19 cellular contexts compared by ENCODE assay signal in the genomic region with DNA sequence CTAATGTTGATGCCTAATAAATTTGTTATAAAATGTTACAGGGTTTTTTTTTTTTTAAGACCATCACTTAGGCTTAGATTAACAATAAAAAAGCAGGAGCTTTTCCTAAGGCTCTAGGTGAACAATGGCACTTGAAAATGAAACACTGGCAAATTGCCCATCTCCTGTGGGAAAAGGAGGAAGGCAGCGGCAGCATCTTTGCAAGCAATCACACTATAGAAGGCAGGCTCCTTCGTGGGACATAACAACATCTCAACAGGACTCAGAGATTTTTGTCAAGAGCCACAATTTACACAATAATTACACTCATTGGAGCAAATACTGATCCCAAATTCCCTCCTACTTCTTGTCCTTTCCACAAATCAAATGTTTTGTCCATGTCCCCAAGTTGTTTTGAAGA.
A peak's percentile ranks its signal among the peaks of the same experiment; 100 is the strongest.
DNase-seq lines count a peak whose midpoint lies in the region; ATAC-seq and TF ChIP-seq lines count a peak whose summit lies in the region.
"Had no signal": no experiment of that assay in that cellular context is flagged by ENCODE, and none has a peak within 500 bp of the region (broad histone marks: within the 10 kb centered on the region; RNA-seq: fewer than 3 reads in every experiment).

No MANE protein-coding gene starts in this region.

- H3K4me1 ChIP-seq in GM23338 (ENCODE audit: insufficient read depth): peaks cover 28% of the 10 kb centered on the region
- H3K4me1 ChIP-seq: foreskin keratinocyte, suprapubic skin had no signal

- peak; percentile 95 for ATAC-seq in GM23338
- no peak for ATAC-seq in stimulated activated memory B cell treated with anti-CD40 and anti-IgM and Interleukin-4, amounts not matched to agents 10 μg/mL and 1 μg/mL and 100 μg/mL, for 72 hours
- ATAC-seq in GM18870 (IDR thresholded peaks at IDR 0.05; ENCODE audit: unreplicated experiment): no peak
- ATAC-seq: foreskin keratinocyte had no signal

- H2AFZ ChIP-seq in GM23338: no peak overlapping the region
- H2AFZ ChIP-seq: hepatocyte had no signal

- no peaks in the 10 kb centered on the region for H3K27me3 Mint-ChIP-seq in GM23338 (ENCODE audit: insufficient read depth, low read depth, poor library complexity)
- H3K27me3 Mint-ChIP-seq in stimulated activated memory B cell treated with anti-CD40 and anti-IgM and Interleukin-4, amounts not matched to agents 10 μg/mL and 1 μg/mL and 100 μg/mL, for 72 hours: no peaks in the 10 kb centered on the region
- H3K27me3 Mint-ChIP-seq: activated CD4-positive, alpha-beta T cell treated with anti-CD3 and anti-CD28 coated beads, Interleukin-2, amount 10 ng/mL, durations not matched to agents 24 days and 14 days; activated naive CD4-positive, alpha-beta T cell treated with anti-CD3 and anti-CD28 coated beads, Interleukin-2, amount 50 U/mL, for 24 hours; CD4-positive, CD25-positive, alpha-beta regulatory T cell had no signal

- H3K4me1 Mint-ChIP-seq in GM23338: peaks cover 40% of the 10 kb centered on the region
- H3K4me1 Mint-ChIP-seq in stimulated activated memory B cell treated with anti-CD40 and anti-IgM and Interleukin-4, amounts not matched to agents 10 μg/mL and 1 μg/mL and 100 μg/mL, for 72 hours: no peaks in the 10 kb centered on the region
- H3K4me1 Mint-ChIP-seq: activated CD4-positive, alpha-beta T cell treated with anti-CD3 and anti-CD28 coated beads, Interleukin-2, amount 10 ng/mL, durations not matched to agents 24 days and 14 days; activated naive CD4-positive, alpha-beta T cell treated with anti-CD3 and anti-CD28 coated beads, Interleukin-2, amount 50 U/mL, for 24 hours; CD4-positive, CD25-positive, alpha-beta regulatory T cell had no signal

- H3K79me2 ChIP-seq in GM23338 (replicated peaks; ENCODE audit: insufficient read depth): no peaks in the 10 kb centered on the region
- H3K79me2 ChIP-seq: hepatocyte had no signal

- H3K27ac Mint-ChIP-seq in GM23338: peak overlapping the region; percentile 92
- H3K27ac Mint-ChIP-seq in stimulated activated memory B cell treated with anti-CD40 and anti-IgM and Interleukin-4, amounts not matched to agents 10 μg/mL and 1 μg/mL and 100 μg/mL, for 72 hours: no peak overlapping the region
- H3K27ac Mint-ChIP-seq: activated CD4-positive, alpha-beta T cell treated with anti-CD3 and anti-CD28 coated beads, Interleukin-2, amount 10 ng/mL, durations not matched to agents 24 days and 14 days; activated naive CD4-positive, alpha-beta T cell treated with anti-CD3 and anti-CD28 coated beads, Interleukin-2, amount 50 U/mL, for 24 hours; activated T-helper 1 cell treated with anti-CD3 and anti-CD28 coated beads, Interleukin-12 subunit alpha, Interleukin-12 subunit beta, Interleukin-2, Interleukin-4 antibody, amounts not matched to agents 30 ng/mL and 10 ng/mL and 1 ng/mL, durations not matched to agents 14 hours and 24 hours and 36 hours; CD4-positive, CD25-positive, alpha-beta regulatory T cell; T-helper 1 cell treated with Interleukin-12 subunit alpha and Interleukin-12 subunit beta and Interleukin-4 antibody, amounts not matched to agents 30 μg/mL and 1 μg/mL, for 36 hours had no signal

- no peaks in the 10 kb centered on the region for H3K27me3 ChIP-seq in GM23338 (ENCODE audit: insufficient read depth)
- H3K27me3 ChIP-seq: foreskin keratinocyte, hepatocyte, suprapubic skin had no signal

- peak overlapping the region; percentile 22; the same call in 2 of the 3 replicates for H3K4me3 Mint-ChIP-seq in GM23338
- no peak overlapping the region for H3K4me3 Mint-ChIP-seq in stimulated activated memory B cell treated with anti-CD40 and anti-IgM and Interleukin-4, amounts not matched to agents 10 μg/mL and 1 μg/mL and 100 μg/mL, for 72 hours
- H3K4me3 Mint-ChIP-seq: activated CD4-positive, alpha-beta T cell treated with anti-CD3 and anti-CD28 coated beads, Interleukin-2, amount 10 ng/mL, durations not matched to agents 24 days and 14 days; activated naive CD4-positive, alpha-beta T cell treated with anti-CD3 and anti-CD28 coated beads, Interleukin-2, amount 50 U/mL, for 24 hours; activated T-helper 1 cell treated with anti-CD3 and anti-CD28 coated beads, Interleukin-12 subunit alpha, Interleukin-12 subunit beta, Interleukin-2, Interleukin-4 antibody, amounts not matched to agents 30 ng/mL and 10 ng/mL and 1 ng/mL, durations not matched to agents 14 hours and 24 hours and 36 hours; CD4-positive, CD25-positive, alpha-beta regulatory T cell; T-helper 1 cell treated with Interleukin-12 subunit alpha and Interleukin-12 subunit beta and Interleukin-4 antibody, amounts not matched to agents 30 μg/mL and 1 μg/mL, for 36 hours had no signal

- peaks cover 22% of the 10 kb centered on the region for H3K9me3 Mint-ChIP-seq in GM23338
- H3K9me3 Mint-ChIP-seq in stimulated activated memory B cell treated with anti-CD40 and anti-IgM and Interleukin-4, amounts not matched to agents 10 μg/mL and 1 μg/mL and 100 μg/mL, for 72 hours: peaks cover 10% of the 10 kb centered on the region

- no peak for TF ChIP-seq CTCF in GM23338 (conservative IDR thresholded peaks at IDR 0.05; ENCODE audit: low read depth in 2 of 2)

- peaks cover 29% of the 10 kb centered on the region for H3K36me3 Mint-ChIP-seq in GM23338 (ENCODE audit: low read depth)
- no peaks in the 10 kb centered on the region for H3K36me3 Mint-ChIP-seq in stimulated activated memory B cell treated with anti-CD40 and anti-IgM and Interleukin-4, amounts not matched to agents 10 μg/mL and 1 μg/mL and 100 μg/mL, for 72 hours
- H3K36me3 Mint-ChIP-seq: activated naive CD4-positive, alpha-beta T cell treated with anti-CD3 and anti-CD28 coated beads, Interleukin-2, amount 50 U/mL, for 24 hours; CD4-positive, CD25-positive, alpha-beta regulatory T cell had no signal

- peaks cover 4% of the 10 kb centered on the region; the same call in 1 of the 2 replicates for H3K36me3 ChIP-seq in GM23338 (ENCODE audit: insufficient read depth)
- H3K36me3 ChIP-seq: suprapubic skin had no signal

- no peak overlapping the region for H3K4me3 ChIP-seq in GM23338
- H3K4me3 ChIP-seq: hepatocyte, suprapubic skin had no signal

- no peaks in the 10 kb centered on the region for H4K20me1 ChIP-seq in GM23338 (replicated peaks; ENCODE audit: insufficient read depth)

- H3F3A ChIP-seq in GM23338 (replicated peaks; ENCODE audit: low read depth): no peaks in the 10 kb centered on the region

- DNase-seq in GM23338 (ENCODE audit: low spot score) (peak; percentile 54), NCI-H1105 treated with DMSO at 0.1 percent for 48 hours (lab: John Stamatoyannopoulos, UW) (peak; percentile 77), NCI-H69 (lab: John Stamatoyannopoulos, UW) (peak; percentile 68), iPS DF 19.7 (ENCODE audit: low read depth, low spot score) (peak; percentile 60)
- DNase-seq in activated CD4-positive, alpha-beta T cell treated with anti-CD3 and anti-CD28 coated beads for 1 hour: no peak
- DNase-seq: activated CD4-positive, alpha-beta T cell treated with anti-CD3 and anti-CD28 coated beads, Interleukin-2, amount 10 ng/mL, durations not matched to agents 24 days and 14 days; aorta; CD4-positive, CD25-positive, alpha-beta regulatory T cell; central memory CD4-positive, alpha-beta T cell; erythroblast; foreskin keratinocyte; NCI-H226 had no signal

- peak overlapping the region; percentile 38 for H3K4me2 ChIP-seq in GM23338
- H3K4me2 ChIP-seq: hepatocyte had no signal

- no peaks in the 10 kb centered on the region for H3K9me2 ChIP-seq in GM23338 (ENCODE audit: insufficient read depth)

- H3K27ac ChIP-seq in GM23338 (ENCODE audit: low read depth): peak overlapping the region; percentile 86
- H3K27ac ChIP-seq: foreskin keratinocyte, hepatocyte, suprapubic skin had no signal

TF ChIP-seq in GM23338, 12 proteins besides CTCF, POLR2A, EP300 and RAD21 (continues in another document):
- TF ChIP-seq POLR2AphosphoS5 (IDR thresholded peaks at IDR 0.05; ENCODE audit: low read depth) (no peak), STAT1 (IDR thresholded peaks at IDR 0.05; ENCODE audit: unreplicated experiment) (no peak), EZH2phosphoT487 (IDR thresholded peaks at IDR 0.05; ENCODE audit: unreplicated experiment) (no peak)
